19 cellular contexts compared by ENCODE assay signal in the genomic region with DNA sequence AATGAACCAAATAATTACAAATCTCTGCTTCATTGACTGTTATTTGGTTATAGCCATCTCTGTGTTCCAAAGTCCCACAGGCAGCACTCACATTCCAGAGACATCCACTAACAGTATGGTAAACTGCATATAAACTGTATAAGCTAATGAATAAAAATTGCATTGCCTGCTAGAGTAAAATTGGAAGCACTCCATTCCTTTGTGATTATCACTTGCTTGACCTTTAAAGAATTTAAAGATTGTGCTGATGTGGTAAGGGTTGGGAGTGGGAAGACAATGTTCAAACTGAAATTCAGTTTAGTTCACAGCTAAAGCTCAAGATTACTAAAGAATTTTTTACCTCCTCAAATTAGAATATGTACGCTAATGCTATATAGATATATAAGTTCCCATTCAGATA.
"Had no signal": no experiment of that assay in that cellular context is flagged by ENCODE, and none has a peak within 500 bp of the region (broad histone marks: within the 10 kb centered on the region; RNA-seq: fewer than 3 reads in every experiment).

No MANE protein-coding gene starts in this region.

- FAIRE-seq: kidney had no signal

- H3K4me3 ChIP-seq: gastroesophageal sphincter, heart right ventricle, lower lobe of right lung, thyroid gland, upper lobe of right lung had no signal

- ATAC-seq: activated T-cell treated with anti-CD3 and anti-CD28 coated beads, Interleukin-2, amount 50 U/mL, for 72 hours; gastroesophageal sphincter; heart right ventricle; left lobe of liver; lower lobe of right lung; natural killer cell treated with Interleukin-12 subunit alpha and Interleukin-12 subunit beta and Interleukin-15 and Interleukin-18, amount 100 ng/mL, for 72 hours; right cardiac atrium; upper lobe of right lung had no signal

- DNase-seq: activated CD4-positive, alpha-beta memory T cell treated with anti-CD3 and anti-CD28 coated beads for 36 hours; activated CD4-positive, alpha-beta T cell treated with anti-CD3 and anti-CD28 coated beads for 48 hours; activated effector memory CD4-positive, alpha-beta T cell treated with Interleukin-2 at 50 U/mL for 16 hours; activated naive CD4-positive, alpha-beta T cell treated with anti-CD3 and anti-CD28 coated beads for 36 hours; activated naive CD8-positive, alpha-beta T cell treated with anti-CD3 and anti-CD28 coated beads, Interleukin-2, amount 10 ng/mL, durations not matched to agents 7 days and 5 days; activated T-cell treated with anti-CD3 and anti-CD28 coated beads, Interleukin-2, amount 50 U/mL, for 72 hours; dermis blood vessel endothelial cell; effector CD8-positive, alpha-beta T cell; heart right ventricle; kidney; lower lobe of right lung; right cardiac atrium; stimulated activated CD4-positive, alpha-beta T cell treated with anti-CD3 and anti-CD28 coated beads, Interleukin-1b, Interleukin-23, amount 100 ng/mL, for 48 hours; substantia nigra; thyroid gland; upper lobe of right lung had no signal
